In the genomic region with DNA sequence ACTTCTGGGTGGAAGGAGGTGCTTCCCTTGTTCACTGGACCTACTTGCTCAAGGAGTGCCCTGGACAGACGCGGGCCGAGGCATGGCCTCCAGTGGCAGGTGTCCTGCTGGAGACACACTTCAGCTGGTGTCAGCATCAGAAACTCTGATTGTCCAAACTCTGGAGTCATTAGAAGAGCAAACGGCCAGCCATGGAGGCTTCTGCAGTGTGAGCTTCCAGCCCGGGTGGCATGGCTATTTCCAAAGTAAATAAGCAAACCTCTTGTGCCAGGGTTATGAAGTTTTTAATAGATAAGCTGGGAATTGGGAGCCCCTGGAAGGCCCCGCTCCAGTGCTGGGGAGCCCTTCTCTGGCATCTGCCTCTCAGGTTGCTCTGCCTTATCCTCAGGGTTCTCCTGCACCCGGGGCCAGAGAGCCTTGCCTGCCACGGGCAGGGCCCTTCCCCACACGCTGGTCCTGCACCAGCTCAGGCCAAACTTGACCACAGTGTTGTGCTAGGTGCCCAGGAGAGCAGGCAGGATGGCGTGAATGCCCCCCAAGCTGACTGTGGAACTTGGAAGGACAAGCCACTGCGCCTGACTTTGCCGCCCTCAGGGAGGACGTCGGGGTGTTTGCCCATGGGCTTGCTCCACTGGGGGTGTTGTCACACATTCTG, we compare ENCODE assay signal across 22 cellular contexts.
DNase-seq lines count a peak whose midpoint lies in the region; ATAC-seq and TF ChIP-seq lines count a peak whose summit lies in the region.
"Had no signal": no experiment of that assay in that cellular context is flagged by ENCODE, and none has a peak within 500 bp of the region (broad histone marks: within the 10 kb centered on the region; RNA-seq: fewer than 3 reads in every experiment).

No MANE protein-coding gene starts in this region.

- H3K27ac Mint-ChIP-seq in endodermal cell, result no peak overlapping the region
- H3K27ac Mint-ChIP-seq: CD8-positive, alpha-beta memory T cell had no signal

- peak overlapping the region; percentile 85 for H3K27ac ChIP-seq in left ventricle myocardium inferior (replicated peaks)
- no peak overlapping the region for H3K27ac ChIP-seq in endodermal cell (ENCODE audit: low read depth, low read length)
- peak overlapping the region; percentile 93 for H3K27ac ChIP-seq in stomach smooth muscle (ENCODE audit: low read length)

- no peaks in the 10 kb centered on the region for H3K9me3 ChIP-seq in left ventricle myocardium inferior (replicated peaks)
- H3K9me3 ChIP-seq in endodermal cell (ENCODE audit: control insufficient read depth, low read length), result peaks cover 6% of the 10 kb centered on the region
- H3K9me3 ChIP-seq in stomach smooth muscle (ENCODE audit: control insufficient read depth in 2 of 2, low read length in 2 of 2), result no peaks in the 10 kb centered on the region

- H3K4me1 Mint-ChIP-seq in endodermal cell, result peaks cover 9% of the 10 kb centered on the region
- H3K4me1 Mint-ChIP-seq: CD8-positive, alpha-beta memory T cell had no signal

- H3K36me3 ChIP-seq in left ventricle myocardium inferior (no peaks in the 10 kb centered on the region), endodermal cell (ENCODE audit: control insufficient read depth, insufficient read depth, low read length) (no peaks in the 10 kb centered on the region), stomach smooth muscle (ENCODE audit: control insufficient read depth in 2 of 2, insufficient read depth in 2 of 2, low read length in 2 of 2) (no peaks in the 10 kb centered on the region)

- H3K27me3 Mint-ChIP-seq in endodermal cell (ENCODE audit: insufficient read depth), result no peaks in the 10 kb centered on the region

- H3K9me3 Mint-ChIP-seq in endodermal cell, result peaks cover 10% of the 10 kb centered on the region
- H3K9me3 Mint-ChIP-seq: CD8-positive, alpha-beta memory T cell had no signal

- intact Hi-C loops in left ventricle myocardium inferior (cut with micrococcal nuclease) (no loop called here), Right ventricle myocardium superior (cut with DNase I) (no loop called here)

- no peak overlapping the region for H3K4me3 ChIP-seq in left ventricle myocardium inferior
- no peak overlapping the region for H3K4me3 ChIP-seq in endodermal cell (ENCODE audit: low read length)
- H3K4me3 ChIP-seq in stomach smooth muscle (ENCODE audit: low read length in 2 of 2), result no peak overlapping the region

- POLR2A ChIA-PET in GM10248 (lab: Yijun Ruan, JAX), result no interaction called here

- DNase-seq in left ventricle myocardium inferior (no peak), Right ventricle myocardium superior (no peak), endodermal cell (peak; percentile 18), mucosa of gallbladder (ENCODE audit: low spot score) (peak; percentile 3), GM10248 (ENCODE audit: extremely low spot score) (no peak), kidney tubule cell (ENCODE audit: low spot score) (no peak)
- DNase-seq: AML-193; C1 segment of cervical spinal cord; Calu3; CD8-positive, alpha-beta memory T cell; DMS153; Karpas-422; MV-4-11; NCI-H1417; NCI-H1694 treated with DMSO at 0.1 percent for 48 hours; NCI-H2081 treated with DMSO at 0.1 percent for 48 hours; NCI-H2171 treated with DMSO at 0.1 percent for 48 hours; NCI-H446; NCI-H526; SHP77 had no signal

- ATAC-seq in Right ventricle myocardium superior (ENCODE audit: poor library complexity), result no peak
- ATAC-seq in GM19452 (IDR thresholded peaks at IDR 0.05; ENCODE audit: unreplicated experiment), result no peak

- TF ChIP-seq CTCF in left ventricle myocardium inferior (IDR thresholded peaks at IDR 0.05; ENCODE audit: borderline replicate concordance), result no peak
- TF ChIP-seq CTCF in endodermal cell (conservative IDR thresholded peaks at IDR 0.05), result no peak
- no peak for TF ChIP-seq CTCF in GM10248 (IDR thresholded peaks at IDR 0.05; ENCODE audit: control extremely low read depth, extremely low read depth, low read depth, missing control alignments)

- peaks cover 51% of the 10 kb centered on the region for H3K4me1 ChIP-seq in left ventricle myocardium inferior
- H3K4me1 ChIP-seq in endodermal cell (ENCODE audit: control insufficient read depth, insufficient read depth, low read length), result no peaks in the 10 kb centered on the region
- peaks cover 44% of the 10 kb centered on the region for H3K4me1 ChIP-seq in stomach smooth muscle (ENCODE audit: control insufficient read depth, insufficient read depth, low read length)

- H3K27me3 ChIP-seq in left ventricle myocardium inferior (ENCODE audit: low read depth) (no peaks in the 10 kb centered on the region), endodermal cell (ENCODE audit: control insufficient read depth, insufficient read depth, low read length, poor library complexity, severe bottlenecking) (no peaks in the 10 kb centered on the region), stomach smooth muscle (ENCODE audit: control insufficient read depth in 1 of 2, insufficient read depth in 2 of 2, low read length in 2 of 2) (no peaks in the 10 kb centered on the region)

- CTCF ChIA-PET in GM10248 (lab: Yijun Ruan, JAX), result no interaction called here

- H3K9ac ChIP-seq in endodermal cell (ENCODE audit: extremely low read depth, low read length, poor library complexity, severe bottlenecking), result no peak overlapping the region
- no peak overlapping the region for H3K9ac ChIP-seq in stomach smooth muscle (ENCODE audit: low read length in 2 of 2)

- H3K36me3 Mint-ChIP-seq in endodermal cell (ENCODE audit: low read depth), result no peaks in the 10 kb centered on the region
- H3K36me3 Mint-ChIP-seq: CD8-positive, alpha-beta memory T cell had no signal

- no peak overlapping the region for H3K4me3 Mint-ChIP-seq in endodermal cell

- WGBS in endodermal cell (ENCODE audit: insufficient coverage in 1 of 2, insufficient read length in 1 of 2), 2 experiments, result 84 to 85% methylated on average over 14 of the region's 14 CpGs

Comparison
In these comparisons a context has a peak if more than half of its experiments do, and no peak if none do; other contexts are left out.
1. DNase-seq: peak in endodermal cell (single experiment) and mucosa of gallbladder (single experiment); none in left ventricle myocardium inferior (single experiment), Right ventricle myocardium superior (single experiment), GM10248 (single experiment) and kidney tubule cell (single experiment).